7 cellular contexts compared by ENCODE assay signal in genomic region chr2:237762286-237763182, GRCh38. TPM values are rescaled to one million over a fixed set of nuclear protein-coding genes. Genes with fewer than 3 reads are reported as not detected.
DNase-seq lines count a peak whose midpoint lies in the region; ATAC-seq, FAIRE-seq and TF ChIP-seq lines count a peak whose summit lies in the region.
"Not testable (repeated sequence)": the region's sequence is repeated elsewhere in the genome, so short reads cannot be mapped to it uniquely, and the experiment has no call there.

No MANE protein-coding gene starts in this region.

- peaks cover 61% of the 10 kb centered on the region for H3K36me3 ChIP-seq in CD4-positive, alpha-beta memory T cell (ENCODE audit: insufficient read depth, low read length)
- H3K36me3 ChIP-seq in bronchial epithelial cell (ENCODE audit: control insufficient read depth, insufficient read depth, low read length) (peaks cover 27% of the 10 kb centered on the region), neutrophil (peaks cover 84% of the 10 kb centered on the region)

- TF ChIP-seq CTCF in bronchial epithelial cell (IDR thresholded peaks at IDR 0.05; ENCODE audit: insufficient read depth, low read length, severe bottlenecking); foreskin fibroblast (IDR thresholded peaks at IDR 0.05; ENCODE audit: low read depth, low read length); neutrophil (IDR thresholded peaks at IDR 0.05): not testable (repeated sequence)

- not testable (repeated sequence) for H3K4me3 ChIP-seq in CD4-positive, alpha-beta memory T cell (ENCODE audit: low read length in 2 of 2); bronchial epithelial cell (ENCODE audit: low read depth, low read length); foreskin fibroblast (ENCODE audit: low read depth in 1 of 2, low read length in 2 of 2); neutrophil (ENCODE audit: low read depth in 1 of 2, low read length in 1 of 2)

- H3K27ac ChIP-seq in CD4-positive, alpha-beta memory T cell (ENCODE audit: low read depth, low read length): not testable (repeated sequence)
- H3K27ac ChIP-seq in neutrophil: peak overlapping the region; percentile 28

- H3K27ac Mint-ChIP-seq in CD4-positive, alpha-beta memory T cell: peak overlapping the region in 5 of 7 donors; percentile 6 to 81 (median 48)
- H3K27ac Mint-ChIP-seq in activated CD4-positive, alpha-beta T cell treated with anti-CD3 and anti-CD28 coated beads for 36 hours: peak overlapping the region; percentile 27
- peak overlapping the region; percentile 35 to 70 for H3K27ac Mint-ChIP-seq in activated naive CD4-positive, alpha-beta T cell treated with anti-CD3 and anti-CD28 coated beads, Interleukin-2, amount 50 U/mL, for 72 hours

- not testable (repeated sequence) for DNase-seq in CD4-positive, alpha-beta memory T cell; GM19239 (ENCODE audit: insufficient read length, low spot score); activated CD4-positive, alpha-beta T cell treated with anti-CD3 and anti-CD28 coated beads for 36 hours; activated naive CD4-positive, alpha-beta T cell treated with anti-CD3 and anti-CD28 coated beads, Interleukin-2, amount 50 U/mL, for 72 hours (ENCODE audit: low spot score in 2 of 2); bronchial epithelial cell (ENCODE audit: low read depth)
- peak; percentile 23 to 35 for DNase-seq in foreskin fibroblast

- CTCF ChIA-PET in CD4-positive, alpha-beta memory T cell (lab: Charles Lee; ENCODE audit: partially characterized antibody): interaction anchor here (1.2 to 2.0 kb wide), 2 partner anchors 18 to 89 kb away, joined by 8 to 10 read pairs; no protein-coding TSS in a partner anchor
- CTCF ChIA-PET in activated CD4-positive, alpha-beta T cell treated with anti-CD3 and anti-CD28 coated beads for 36 hours (lab: Charles Lee): interaction anchor here (1.1 to 1.9 kb wide), 3 partner anchors 18 to 90 kb away, joined by 3 to 7 read pairs (median 6); no protein-coding TSS in a partner anchor

- H3K4me1 Mint-ChIP-seq in CD4-positive, alpha-beta memory T cell; activated CD4-positive, alpha-beta T cell treated with anti-CD3 and anti-CD28 coated beads for 36 hours: not testable (repeated sequence)

- ATAC-seq in activated CD4-positive, alpha-beta T cell treated with anti-CD3 and anti-CD28 coated beads for 36 hours: peak; percentile 80
- ATAC-seq in activated naive CD4-positive, alpha-beta T cell treated with anti-CD3 and anti-CD28 coated beads, Interleukin-2, amount 50 U/mL, for 72 hours: peak; percentile 16 to 92

- H3K4me3 Mint-ChIP-seq in CD4-positive, alpha-beta memory T cell; activated CD4-positive, alpha-beta T cell treated with anti-CD3 and anti-CD28 coated beads for 36 hours: not testable (repeated sequence)

- not testable (repeated sequence) for H3K27me3 Mint-ChIP-seq in CD4-positive, alpha-beta memory T cell; activated CD4-positive, alpha-beta T cell treated with anti-CD3 and anti-CD28 coated beads for 36 hours

- intact Hi-C loops in CD4-positive, alpha-beta memory T cell (cut with micrococcal nuclease); activated CD4-positive, alpha-beta T cell treated with anti-CD3 and anti-CD28 coated beads for 36 hours (cut with DNase I, micrococcal nuclease): not testable (repeated sequence)

- not testable (repeated sequence) for H3K9me3 ChIP-seq in CD4-positive, alpha-beta memory T cell (ENCODE audit: control insufficient read depth in 1 of 2, low read length in 2 of 2); neutrophil

- peak; percentile 23 for FAIRE-seq in GM19239 (lab: Jason Lieb, UNC)
- FAIRE-seq in bronchial epithelial cell (lab: Jason Lieb, UNC): peak; percentile 92

- H3K9me3 Mint-ChIP-seq in CD4-positive, alpha-beta memory T cell; activated CD4-positive, alpha-beta T cell treated with anti-CD3 and anti-CD28 coated beads for 36 hours (ENCODE audit: low read depth); activated naive CD4-positive, alpha-beta T cell treated with anti-CD3 and anti-CD28 coated beads, Interleukin-2, amount 50 U/mL, for 72 hours: not testable (repeated sequence)

- H3K27me3 ChIP-seq in CD4-positive, alpha-beta memory T cell (ENCODE audit: insufficient read depth, low read length); bronchial epithelial cell (ENCODE audit: control insufficient read depth, insufficient read depth, low read length); neutrophil: not testable (repeated sequence)

- peaks cover 59 to 84% of the 10 kb centered on the region in 2 donors for H3K36me3 Mint-ChIP-seq in CD4-positive, alpha-beta memory T cell
- peaks cover 64% of the 10 kb centered on the region for H3K36me3 Mint-ChIP-seq in activated CD4-positive, alpha-beta T cell treated with anti-CD3 and anti-CD28 coated beads for 36 hours (ENCODE audit: low read depth)
- peaks cover 7 to 13% of the 10 kb centered on the region in 2 donors for H3K36me3 Mint-ChIP-seq in activated naive CD4-positive, alpha-beta T cell treated with anti-CD3 and anti-CD28 coated beads, Interleukin-2, amount 50 U/mL, for 72 hours

- H3K4me1 ChIP-seq in CD4-positive, alpha-beta memory T cell (ENCODE audit: insufficient read depth, low read length); neutrophil (ENCODE audit: control insufficient read depth in 1 of 2, insufficient read depth in 1 of 2, low read depth in 1 of 2, low read length in 1 of 2): not testable (repeated sequence)

- POLR2A ChIA-PET in CD4-positive, alpha-beta memory T cell (lab: Charles Lee; ENCODE audit: partially characterized antibody); activated CD4-positive, alpha-beta T cell treated with anti-CD3 and anti-CD28 coated beads for 36 hours (lab: Charles Lee): not testable (repeated sequence)

RNA-seq across cellular contexts. Expression of gene RBM44, which starts 36.0 kb away (rescaled TPM):
- total RNA-seq in CD4-positive, alpha-beta memory T cell: 1 to 10 TPM in 1 of 2 experiments, under 1 TPM in 1; 0.61 to 1.1 TPM
- under 1 TPM; 0.17 to 0.33 TPM for polyA plus RNA-seq in CD4-positive, alpha-beta memory T cell
- 1 to 10 TPM in 1 of 2 experiments, under 1 TPM in 1; 0.94 to 1.4 TPM for total RNA-seq in activated CD4-positive, alpha-beta T cell treated with anti-CD3 and anti-CD28 coated beads for 36 hours
- 1 to 10 TPM; 1.0 to 2.4 TPM for total RNA-seq in activated naive CD4-positive, alpha-beta T cell treated with anti-CD3 and anti-CD28 coated beads, Interleukin-2, amount 50 U/mL, for 72 hours
- total RNA-seq in bronchial epithelial cell: 0.26 TPM in 2 replicates
